Comparison of ENCODE assay signal across 16 cellular contexts in genomic region chr13:31870511-31870910, GRCh38.
"Had no signal": no experiment of that assay in that cellular context is flagged by ENCODE, and none has a peak within 500 bp of the region (broad histone marks: within the 10 kb centered on the region; RNA-seq: fewer than 3 reads in every experiment).

No MANE protein-coding gene starts in this region.

- DNase-seq: activated CD4-positive, alpha-beta T cell treated with anti-CD3 and anti-CD28 coated beads, Interleukin-2, amount 10 ng/mL, durations not matched to agents 7 days and 5 days; activated CD8-positive, alpha-beta memory T cell treated with anti-CD3 and anti-CD28 coated beads, Interleukin-2, amount 50 U/mL, for 4 hours; activated effector memory CD4-positive, alpha-beta T cell treated with Interleukin-2 at 50 U/mL for 16 hours; activated naive CD4-positive, alpha-beta T cell treated with anti-CD3 and anti-CD28 coated beads, Interleukin-2, amount 10 ng/mL, durations not matched to agents 7 days and 5 days; activated T-cell treated with anti-CD3 and anti-CD28 coated beads, Interleukin-2, amount 50 U/mL, for 4 hours; dermis blood vessel endothelial cell; effector memory CD4-positive, alpha-beta T cell; esophagus squamous epithelium; hypothalamus; naive B cell; stomach; T-cell; T-helper 9 cell; testis had no signal

- H3K27me3 ChIP-seq: esophagus squamous epithelium, stomach, testis had no signal

- H3K4me3 ChIP-seq: esophagus squamous epithelium, skin epidermis, stomach, testis had no signal

- H3K36me3 ChIP-seq: esophagus squamous epithelium, stomach had no signal

- ATAC-seq: activated CD4-positive, CD25-positive, alpha-beta regulatory T cell treated with anti-CD3 and anti-CD28 coated beads, Interleukin-2, amount 50 U/mL, for 24 hours; activated T-cell treated with anti-CD3 and anti-CD28 coated beads, Interleukin-2, amount 50 U/mL, for 4 hours; T-cell had no signal

- H3K27ac ChIP-seq: esophagus squamous epithelium, skin epidermis, stomach, testis had no signal

- H3K4me1 ChIP-seq: esophagus squamous epithelium, testis had no signal

- H3K9me3 ChIP-seq: esophagus squamous epithelium, stomach, testis had no signal
